Comparison of ENCODE assay signal across 1 cellular context in the genomic region with DNA sequence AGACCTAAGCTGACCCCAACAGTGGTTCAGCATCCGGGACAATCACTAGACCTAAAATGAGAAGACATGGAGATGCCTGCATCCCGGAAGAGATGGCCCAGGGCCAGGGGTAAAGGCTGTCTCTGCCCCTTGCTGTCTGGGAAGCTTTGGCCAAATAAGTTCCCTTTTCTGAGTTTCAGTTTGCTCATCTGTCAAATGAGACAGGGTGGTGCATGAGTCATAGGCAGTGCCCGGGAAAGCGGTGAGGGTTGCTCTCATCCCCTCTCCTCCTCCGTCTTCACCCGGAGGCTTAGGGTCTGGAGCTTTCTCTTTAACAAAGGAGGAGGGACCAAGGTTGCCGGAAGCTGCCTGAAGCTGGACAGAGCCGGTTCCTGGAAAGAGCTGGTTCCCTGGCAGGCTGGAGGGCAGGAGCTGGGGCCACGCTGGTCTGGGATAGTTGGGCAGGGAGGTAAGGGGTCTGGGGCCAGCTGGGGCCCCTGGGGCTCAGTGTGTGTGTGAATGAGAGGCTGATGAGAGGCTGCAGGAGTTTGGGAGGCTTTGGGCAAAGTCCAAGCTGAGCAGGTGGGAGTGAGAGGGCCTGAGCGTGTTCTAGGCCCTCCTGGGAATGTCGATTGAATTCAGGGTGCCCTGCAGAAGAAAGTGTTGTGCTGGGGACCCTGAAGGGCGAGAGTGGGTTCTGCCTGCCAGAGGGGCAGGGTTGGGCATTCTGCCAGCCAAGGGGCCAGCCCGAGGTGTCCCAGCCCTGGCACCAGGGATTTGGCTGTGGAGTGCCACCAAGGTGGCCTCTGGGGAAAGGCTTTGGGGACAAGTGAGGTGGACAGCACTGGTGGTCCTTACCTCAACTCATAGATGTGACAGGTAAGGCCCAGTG.
TF ChIP-seq lines count a peak whose summit lies in the region.

A gene with protein sequence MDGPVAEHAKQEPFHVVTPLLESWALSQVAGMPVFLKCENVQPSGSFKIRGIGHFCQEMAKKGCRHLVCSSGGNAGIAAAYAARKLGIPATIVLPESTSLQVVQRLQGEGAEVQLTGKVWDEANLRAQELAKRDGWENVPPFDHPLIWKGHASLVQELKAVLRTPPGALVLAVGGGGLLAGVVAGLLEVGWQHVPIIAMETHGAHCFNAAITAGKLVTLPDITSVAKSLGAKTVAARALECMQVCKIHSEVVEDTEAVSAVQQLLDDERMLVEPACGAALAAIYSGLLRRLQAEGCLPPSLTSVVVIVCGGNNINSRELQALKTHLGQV (plus strand): TSS at position 351 of the 871 bp plus-strand sequence. CDS start 5,603 bp downstream, outside the sequence.

TF ChIP-seq in GM12878, 131 proteins besides CTCF, POLR2A, EP300 and RAD21 (continued from another document):
- TF ChIP-seq, protein P1, sequence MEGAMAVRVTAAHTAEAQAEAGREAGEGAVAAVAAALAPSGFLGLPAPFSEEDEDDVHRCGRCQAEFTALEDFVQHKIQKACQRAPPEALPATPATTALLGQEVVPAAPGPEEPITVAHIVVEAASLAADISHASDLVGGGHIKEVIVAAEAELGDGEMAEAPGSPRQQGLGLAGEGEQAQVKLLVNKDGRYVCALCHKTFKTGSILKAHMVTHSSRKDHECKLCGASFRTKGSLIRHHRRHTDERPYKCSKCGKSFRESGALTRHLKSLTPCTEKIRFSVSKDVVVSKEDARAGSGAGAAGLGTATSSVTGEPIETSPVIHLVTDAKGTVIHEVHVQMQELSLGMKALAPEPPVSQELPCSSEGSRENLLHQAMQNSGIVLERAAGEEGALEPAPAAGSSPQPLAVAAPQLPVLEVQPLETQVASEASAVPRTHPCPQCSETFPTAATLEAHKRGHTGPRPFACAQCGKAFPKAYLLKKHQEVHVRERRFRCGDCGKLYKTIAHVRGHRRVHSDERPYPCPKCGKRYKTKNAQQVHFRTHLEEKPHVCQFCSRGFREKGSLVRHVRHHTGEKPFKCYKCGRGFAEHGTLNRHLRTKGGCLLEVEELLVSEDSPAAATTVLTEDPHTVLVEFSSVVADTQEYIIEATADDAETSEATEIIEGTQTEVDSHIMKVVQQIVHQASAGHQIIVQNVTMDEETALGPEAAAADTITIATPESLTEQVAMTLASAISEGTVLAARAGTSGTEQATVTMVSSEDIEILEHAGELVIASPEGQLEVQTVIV (IDR thresholded peaks at IDR 0.05; ENCODE audit: borderline replicate concordance, partially characterized antibody), result no peak
- TF ChIP-seq ZNF207 (IDR thresholded peaks at IDR 0.05; ENCODE audit: borderline replicate concordance) (no peak), KLF5 (IDR thresholded peaks at IDR 0.05; ENCODE audit: partially characterized antibody) (no peak), STAT1 (conservative IDR thresholded peaks at IDR 0.05) (no peak), SMAD5 (IDR thresholded peaks at IDR 0.05; ENCODE audit: low read depth) (no peak), NFIC (IDR thresholded peaks at IDR 0.05; ENCODE audit: low read depth, low read length) (no peak), TCF7 (IDR thresholded peaks at IDR 0.05; ENCODE audit: borderline replicate concordance) (no peak), CHD4 (IDR thresholded peaks at IDR 0.05) (no peak), ZNF622 (IDR thresholded peaks at IDR 0.05) (no peak), HCFC1 (IDR thresholded peaks at IDR 0.05; ENCODE audit: low read length) (no peak), TCF12 (IDR thresholded peaks at IDR 0.05; ENCODE audit: low read depth, low read length) (0 out of 2 replicates have a peak, but pooled peaks have one; percentile 4), FOS (IDR thresholded peaks at IDR 0.05; ENCODE audit: borderline replicate concordance, extremely low read depth, insufficient read length) (no peak), MTA3 (IDR thresholded peaks at IDR 0.05; ENCODE audit: borderline replicate concordance, low read length) (no peak), POLR2AphosphoS5 (IDR thresholded peaks at IDR 0.05; ENCODE audit: low read length) (0 out of 2 replicates have a peak, but pooled peaks have one; percentile 53), SREBF1 (IDR thresholded peaks at IDR 0.05; ENCODE audit: low read length) (no peak), ZNF384 (IDR thresholded peaks at IDR 0.05; ENCODE audit: borderline replicate concordance, low read depth, low read length) (no peak), HDGF (IDR thresholded peaks at IDR 0.05) (no peak), SIX5 (IDR thresholded peaks at IDR 0.05; ENCODE audit: low read depth, low read length, severe bottlenecking) (no peak), TAF1 (IDR thresholded peaks at IDR 0.05; ENCODE audit: borderline replicate concordance, low read depth, low read length) (no peak), ZZZ3 (IDR thresholded peaks at IDR 0.05; ENCODE audit: control insufficient read depth, insufficient read length, low read depth) (no peak), POLR2AphosphoS2 (IDR thresholded peaks at IDR 0.05; ENCODE audit: low read depth, low read length) (no peak), HDAC6 (IDR thresholded peaks at IDR 0.05; ENCODE audit: unreplicated experiment) (no peak), SMAD1 (IDR thresholded peaks at IDR 0.05; ENCODE audit: low read depth, partially characterized antibody) (no peak)
- TF ChIP-seq, protein P2, sequence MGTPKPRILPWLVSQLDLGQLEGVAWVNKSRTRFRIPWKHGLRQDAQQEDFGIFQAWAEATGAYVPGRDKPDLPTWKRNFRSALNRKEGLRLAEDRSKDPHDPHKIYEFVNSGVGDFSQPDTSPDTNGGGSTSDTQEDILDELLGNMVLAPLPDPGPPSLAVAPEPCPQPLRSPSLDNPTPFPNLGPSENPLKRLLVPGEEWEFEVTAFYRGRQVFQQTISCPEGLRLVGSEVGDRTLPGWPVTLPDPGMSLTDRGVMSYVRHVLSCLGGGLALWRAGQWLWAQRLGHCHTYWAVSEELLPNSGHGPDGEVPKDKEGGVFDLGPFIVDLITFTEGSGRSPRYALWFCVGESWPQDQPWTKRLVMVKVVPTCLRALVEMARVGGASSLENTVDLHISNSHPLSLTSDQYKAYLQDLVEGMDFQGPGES (IDR thresholded peaks at IDR 0.05), result no peak
- TF ChIP-seq, protein P3, sequence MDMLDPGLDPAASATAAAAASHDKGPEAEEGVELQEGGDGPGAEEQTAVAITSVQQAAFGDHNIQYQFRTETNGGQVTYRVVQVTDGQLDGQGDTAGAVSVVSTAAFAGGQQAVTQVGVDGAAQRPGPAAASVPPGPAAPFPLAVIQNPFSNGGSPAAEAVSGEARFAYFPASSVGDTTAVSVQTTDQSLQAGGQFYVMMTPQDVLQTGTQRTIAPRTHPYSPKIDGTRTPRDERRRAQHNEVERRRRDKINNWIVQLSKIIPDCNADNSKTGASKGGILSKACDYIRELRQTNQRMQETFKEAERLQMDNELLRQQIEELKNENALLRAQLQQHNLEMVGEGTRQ (IDR thresholded peaks at IDR 0.05; ENCODE audit: borderline replicate concordance, low read depth, low read length), result no peak
- TF ChIP-seq, protein P4, sequence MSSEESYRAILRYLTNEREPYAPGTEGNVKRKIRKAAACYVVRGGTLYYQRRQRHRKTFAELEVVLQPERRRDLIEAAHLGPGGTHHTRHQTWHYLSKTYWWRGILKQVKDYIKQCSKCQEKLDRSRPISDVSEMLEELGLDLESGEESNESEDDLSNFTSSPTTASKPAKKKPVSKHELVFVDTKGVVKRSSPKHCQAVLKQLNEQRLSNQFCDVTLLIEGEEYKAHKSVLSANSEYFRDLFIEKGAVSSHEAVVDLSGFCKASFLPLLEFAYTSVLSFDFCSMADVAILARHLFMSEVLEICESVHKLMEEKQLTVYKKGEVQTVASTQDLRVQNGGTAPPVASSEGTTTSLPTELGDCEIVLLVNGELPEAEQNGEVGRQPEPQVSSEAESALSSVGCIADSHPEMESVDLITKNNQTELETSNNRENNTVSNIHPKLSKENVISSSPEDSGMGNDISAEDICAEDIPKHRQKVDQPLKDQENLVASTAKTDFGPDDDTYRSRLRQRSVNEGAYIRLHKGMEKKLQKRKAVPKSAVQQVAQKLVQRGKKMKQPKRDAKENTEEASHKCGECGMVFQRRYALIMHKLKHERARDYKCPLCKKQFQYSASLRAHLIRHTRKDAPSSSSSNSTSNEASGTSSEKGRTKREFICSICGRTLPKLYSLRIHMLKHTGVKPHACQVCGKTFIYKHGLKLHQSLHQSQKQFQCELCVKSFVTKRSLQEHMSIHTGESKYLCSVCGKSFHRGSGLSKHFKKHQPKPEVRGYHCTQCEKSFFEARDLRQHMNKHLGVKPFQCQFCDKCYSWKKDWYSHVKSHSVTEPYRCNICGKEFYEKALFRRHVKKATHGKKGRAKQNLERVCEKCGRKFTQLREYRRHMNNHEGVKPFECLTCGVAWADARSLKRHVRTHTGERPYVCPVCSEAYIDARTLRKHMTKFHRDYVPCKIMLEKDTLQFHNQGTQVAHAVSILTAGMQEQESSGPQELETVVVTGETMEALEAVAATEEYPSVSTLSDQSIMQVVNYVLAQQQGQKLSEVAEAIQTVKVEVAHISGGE (CRISPR knock-in tag; IDR thresholded peaks at IDR 0.05), result no peak
- TF ChIP-seq, protein P5, sequence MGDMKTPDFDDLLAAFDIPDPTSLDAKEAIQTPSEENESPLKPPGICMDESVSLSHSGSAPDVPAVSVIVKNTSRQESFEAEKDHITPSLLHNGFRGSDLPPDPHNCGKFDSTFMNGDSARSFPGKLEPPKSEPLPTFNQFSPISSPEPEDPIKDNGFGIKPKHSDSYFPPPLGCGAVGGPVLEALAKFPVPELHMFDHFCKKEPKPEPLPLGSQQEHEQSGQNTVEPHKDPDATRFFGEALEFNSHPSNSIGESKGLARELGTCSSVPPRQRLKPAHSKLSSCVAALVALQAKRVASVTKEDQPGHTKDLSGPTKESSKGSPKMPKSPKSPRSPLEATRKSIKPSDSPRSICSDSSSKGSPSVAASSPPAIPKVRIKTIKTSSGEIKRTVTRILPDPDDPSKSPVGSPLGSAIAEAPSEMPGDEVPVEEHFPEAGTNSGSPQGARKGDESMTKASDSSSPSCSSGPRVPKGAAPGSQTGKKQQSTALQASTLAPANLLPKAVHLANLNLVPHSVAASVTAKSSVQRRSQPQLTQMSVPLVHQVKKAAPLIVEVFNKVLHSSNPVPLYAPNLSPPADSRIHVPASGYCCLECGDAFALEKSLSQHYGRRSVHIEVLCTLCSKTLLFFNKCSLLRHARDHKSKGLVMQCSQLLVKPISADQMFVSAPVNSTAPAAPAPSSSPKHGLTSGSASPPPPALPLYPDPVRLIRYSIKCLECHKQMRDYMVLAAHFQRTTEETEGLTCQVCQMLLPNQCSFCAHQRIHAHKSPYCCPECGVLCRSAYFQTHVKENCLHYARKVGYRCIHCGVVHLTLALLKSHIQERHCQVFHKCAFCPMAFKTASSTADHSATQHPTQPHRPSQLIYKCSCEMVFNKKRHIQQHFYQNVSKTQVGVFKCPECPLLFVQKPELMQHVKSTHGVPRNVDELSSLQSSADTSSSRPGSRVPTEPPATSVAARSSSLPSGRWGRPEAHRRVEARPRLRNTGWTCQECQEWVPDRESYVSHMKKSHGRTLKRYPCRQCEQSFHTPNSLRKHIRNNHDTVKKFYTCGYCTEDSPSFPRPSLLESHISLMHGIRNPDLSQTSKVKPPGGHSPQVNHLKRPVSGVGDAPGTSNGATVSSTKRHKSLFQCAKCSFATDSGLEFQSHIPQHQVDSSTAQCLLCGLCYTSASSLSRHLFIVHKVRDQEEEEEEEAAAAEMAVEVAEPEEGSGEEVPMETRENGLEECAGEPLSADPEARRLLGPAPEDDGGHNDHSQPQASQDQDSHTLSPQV (IDR thresholded peaks at IDR 0.05), result no peak
- TF ChIP-seq, protein P6, sequence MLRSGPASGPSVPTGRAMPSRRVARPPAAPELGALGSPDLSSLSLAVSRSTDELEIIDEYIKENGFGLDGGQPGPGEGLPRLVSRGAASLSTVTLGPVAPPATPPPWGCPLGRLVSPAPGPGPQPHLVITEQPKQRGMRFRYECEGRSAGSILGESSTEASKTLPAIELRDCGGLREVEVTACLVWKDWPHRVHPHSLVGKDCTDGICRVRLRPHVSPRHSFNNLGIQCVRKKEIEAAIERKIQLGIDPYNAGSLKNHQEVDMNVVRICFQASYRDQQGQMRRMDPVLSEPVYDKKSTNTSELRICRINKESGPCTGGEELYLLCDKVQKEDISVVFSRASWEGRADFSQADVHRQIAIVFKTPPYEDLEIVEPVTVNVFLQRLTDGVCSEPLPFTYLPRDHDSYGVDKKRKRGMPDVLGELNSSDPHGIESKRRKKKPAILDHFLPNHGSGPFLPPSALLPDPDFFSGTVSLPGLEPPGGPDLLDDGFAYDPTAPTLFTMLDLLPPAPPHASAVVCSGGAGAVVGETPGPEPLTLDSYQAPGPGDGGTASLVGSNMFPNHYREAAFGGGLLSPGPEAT (IDR thresholded peaks at IDR 0.05; ENCODE audit: low read depth), result peak; percentile 77
